Comparison of ENCODE assay signal across 17 cellular contexts in the genomic region with DNA sequence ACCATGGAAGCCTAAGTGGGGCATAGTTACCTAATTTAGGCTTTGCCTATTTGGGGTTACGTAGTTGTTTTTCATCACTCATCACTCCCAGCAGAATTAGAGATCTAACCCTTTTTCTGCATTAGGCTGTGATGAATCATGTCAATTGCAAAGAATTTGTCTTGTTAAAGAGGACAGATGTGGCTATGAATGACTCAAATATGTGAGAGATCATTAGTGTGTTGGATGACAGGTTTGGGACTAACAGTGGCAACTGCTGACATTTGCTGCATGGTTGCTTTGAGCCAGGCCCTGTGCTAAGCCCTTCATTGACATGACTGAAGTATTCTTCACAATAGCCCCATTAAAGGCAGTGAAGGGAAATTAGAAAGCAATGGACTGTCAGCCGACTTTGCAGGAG.
"Had no signal": no experiment of that assay in that cellular context is flagged by ENCODE, and none has a peak within 500 bp of the region (broad histone marks: within the 10 kb centered on the region; RNA-seq: fewer than 3 reads in every experiment).

No MANE protein-coding gene starts in this region.

- H3K27ac ChIP-seq: dorsolateral prefrontal cortex, esophagus squamous epithelium, heart right ventricle, lower lobe of right lung, thoracic aorta, upper lobe of left lung had no signal

- H3K4me3 ChIP-seq: dorsolateral prefrontal cortex, esophagus squamous epithelium, heart right ventricle, lower lobe of right lung, thoracic aorta, upper lobe of left lung had no signal

- H3K9me3 ChIP-seq: esophagus squamous epithelium, lower lobe of right lung, thoracic aorta had no signal

- H3K4me1 ChIP-seq: heart right ventricle, lower lobe of right lung had no signal

- ATAC-seq: effector memory CD8-positive, alpha-beta T cell; heart right ventricle; left lobe of liver; lower lobe of right lung; naive thymus-derived CD4-positive, alpha-beta T cell had no signal

- DNase-seq: activated gamma-delta T cell treated with Interleukin-2 at 50 U/mL for 16 hours; activated T-cell treated with anti-CD3 and anti-CD28 coated beads, Interleukin-2, amount 50 U/mL, for 1 hour; anterior cingulate cortex; central memory CD4-positive, alpha-beta T cell; dorsolateral prefrontal cortex; effector memory CD8-positive, alpha-beta T cell; esophagus squamous epithelium; heart right ventricle; lower lobe of right lung; naive thymus-derived CD4-positive, alpha-beta T cell; retina; stimulated activated CD4-positive, alpha-beta T cell treated with anti-CD3 and anti-CD28 coated beads, Interleukin-4, amount 100 ng/mL, for 24 hours; stimulated activated naive CD4-positive, alpha-beta T cell treated with Interleukin-2 at 50 U/mL for 16 hours; T-helper 1 cell; upper lobe of left lung had no signal

- H3K27me3 ChIP-seq: dorsolateral prefrontal cortex, esophagus squamous epithelium, heart right ventricle, upper lobe of left lung had no signal

- H3K36me3 ChIP-seq: esophagus squamous epithelium, heart right ventricle, lower lobe of right lung, thoracic aorta, upper lobe of left lung had no signal
